Comparison of ENCODE assay signal across 14 cellular contexts in genomic region chr4:176149680-176150079, GRCh38. TPM values are rescaled to one million over a fixed set of nuclear protein-coding genes. Genes with fewer than 3 reads are reported as not detected.
"Had no signal": no experiment of that assay in that cellular context is flagged by ENCODE, and none has a peak within 500 bp of the region (broad histone marks: within the 10 kb centered on the region; RNA-seq: fewer than 3 reads in every experiment).

No MANE protein-coding gene starts in this region.

- FAIRE-seq: islet of Langerhans had no signal

- DNase-seq: activated CD4-positive, alpha-beta memory T cell treated with anti-CD3 and anti-CD28 coated beads for 36 hours; activated CD4-positive, alpha-beta T cell treated with anti-CD3 and anti-CD28 coated beads for 36 hours; activated CD8-positive, alpha-beta memory T cell treated with anti-CD3 and anti-CD28 coated beads, Interleukin-2, amount 10 ng/mL, durations not matched to agents 7 days and 5 days; effector CD8-positive, alpha-beta T cell; lower lobe of right lung; natural killer cell; stimulated activated CD4-positive, alpha-beta T cell treated with anti-CD3 and anti-CD28 coated beads, Interleukin-4, amount 100 ng/mL, for 24 hours; testis had no signal

RNA-seq across cellular contexts. Expression of gene SPATA4, which starts 45.7 kb away (rescaled TPM):
- total RNA-seq: activated CD4-positive, alpha-beta memory T cell treated with anti-CD3 and anti-CD28 coated beads for 36 hours; activated CD4-positive, alpha-beta T cell treated with anti-CD3 and anti-CD28 coated beads for 36 hours; activated CD8-positive, alpha-beta memory T cell treated with anti-CD3 and anti-CD28 coated beads, Interleukin-2, amount 10 ng/mL, durations not matched to agents 7 days and 5 days; esophagus mucosa; glomerular endothelial cell; hepatocyte; natural killer cell; sciatic nerve; T-helper 2 cell treated with Interferon-gamma antibody and Interleukin-4, amounts not matched to agents 100 ng/mL and 5 ng/mL, for 36 hours had no signal
